Comparison of ENCODE assay signal across 21 cellular contexts in the genomic region with DNA sequence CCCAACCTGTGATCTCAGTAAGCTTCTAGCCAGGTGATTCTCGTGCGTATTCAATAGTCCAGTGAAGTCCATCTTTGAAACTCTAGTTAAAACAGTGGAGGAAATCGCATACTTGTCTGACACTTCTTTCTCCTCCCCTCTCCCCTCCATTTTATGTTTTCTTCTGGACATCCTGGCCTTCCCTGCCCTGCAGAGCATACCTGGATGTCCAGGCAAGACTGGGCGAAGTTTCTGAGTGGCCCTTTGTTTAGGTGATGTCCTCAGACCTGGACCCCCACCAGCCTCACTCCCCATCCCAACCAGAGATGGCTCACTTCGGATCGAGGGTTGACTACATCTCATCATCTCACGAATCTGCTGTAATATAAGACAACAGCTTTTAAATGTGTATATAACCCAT.
DNase-seq lines count a peak whose midpoint lies in the region; ATAC-seq, FAIRE-seq and TF ChIP-seq lines count a peak whose summit lies in the region.
"Had no signal": no experiment of that assay in that cellular context is flagged by ENCODE, and none has a peak within 500 bp of the region (broad histone marks: within the 10 kb centered on the region; RNA-seq: fewer than 3 reads in every experiment).

No MANE protein-coding gene starts in this region.

- H3K36me3 Mint-ChIP-seq in stimulated activated effector memory CD8-positive, alpha-beta T cell treated with anti-CD3 and anti-CD28 coated beads, Interleukin-12 subunit alpha, Interleukin-12 subunit beta, amount 100 ng/mL, for 72 hours: peaks cover 27% of the 10 kb centered on the region

- peak; percentile 24 for DNase-seq in activated effector memory CD4-positive, alpha-beta T cell treated with anti-CD3 and anti-CD28 coated beads, Interleukin-2, amount 50 U/mL, for 16 hours
- DNase-seq in activated effector memory CD4-positive, alpha-beta T cell treated with Interleukin-2 at 50 U/mL for 16 hours: no peak
- DNase-seq in HTR-8/SVneo (ENCODE audit: insufficient read length, low spot score) (no peak), ecto neural progenitor cell (ENCODE audit: low spot score) (peak; percentile 31), dedifferentiated amniotic fluid mesenchymal stem cell (ENCODE audit: extremely low spot score) (no peak), omental fat pad (ENCODE audit: low spot score) (no peak)
- peak in 1 of 2 donors; percentile 38 for DNase-seq in stimulated activated effector memory CD8-positive, alpha-beta T cell treated with anti-CD3 and anti-CD28 coated beads, Interleukin-12 subunit alpha, Interleukin-12 subunit beta, amount 100 ng/mL, for 72 hours (ENCODE audit: low spot score in 2 of 2)
- DNase-seq: AML-193, DMS 273 treated with DMSO at 0.1 percent for 48 hours, DMS79 treated with DMSO at 0.1 percent for 48 hours, KBM-7, NCI-H1105, NCI-H2081, NCI-H2171 treated with DMSO at 0.1 percent for 48 hours, NCI-H446, NCI-H526, OCI-M1, SJCRH30 had no signal

- no peaks in the 10 kb centered on the region for H3K9me3 Mint-ChIP-seq in stimulated activated effector memory CD8-positive, alpha-beta T cell treated with anti-CD3 and anti-CD28 coated beads, Interleukin-12 subunit alpha, Interleukin-12 subunit beta, amount 100 ng/mL, for 72 hours
- H3K9me3 Mint-ChIP-seq: GM23338 had no signal

- H3K4me3 Mint-ChIP-seq in stimulated activated effector memory CD8-positive, alpha-beta T cell treated with anti-CD3 and anti-CD28 coated beads, Interleukin-12 subunit alpha, Interleukin-12 subunit beta, amount 100 ng/mL, for 72 hours: no peak overlapping the region
- H3K4me3 Mint-ChIP-seq: GM23338 had no signal

- H3K27ac Mint-ChIP-seq in stimulated activated effector memory CD8-positive, alpha-beta T cell treated with anti-CD3 and anti-CD28 coated beads, Interleukin-12 subunit alpha, Interleukin-12 subunit beta, amount 100 ng/mL, for 72 hours: peak overlapping the region; percentile 35
- H3K27ac Mint-ChIP-seq: GM23338 had no signal

- no peak for ATAC-seq in stimulated activated effector memory CD8-positive, alpha-beta T cell treated with anti-CD3 and anti-CD28 coated beads, Interleukin-12 subunit alpha, Interleukin-12 subunit beta, amount 100 ng/mL, for 72 hours
- ATAC-seq in omental fat pad (ENCODE audit: low FRiP score): no peak
- ATAC-seq in GM21390 (IDR thresholded peaks at IDR 0.05; ENCODE audit: unreplicated experiment): no peak

- peaks cover 7% of the 10 kb centered on the region for H3K4me1 Mint-ChIP-seq in stimulated activated effector memory CD8-positive, alpha-beta T cell treated with anti-CD3 and anti-CD28 coated beads, Interleukin-12 subunit alpha, Interleukin-12 subunit beta, amount 100 ng/mL, for 72 hours

- no peak for TF ChIP-seq CTCF in omental fat pad (IDR thresholded peaks at IDR 0.05)

- peak; percentile 75 for FAIRE-seq in HTR-8/SVneo (lab: Jason Lieb, UNC)
- FAIRE-seq: RCC 7860 had no signal

Comparison
In these comparisons a context has a peak if more than half of its experiments do, and no peak if none do; other contexts are left out.
1. DNase-seq: peak in activated effector memory CD4-positive, alpha-beta T cell treated with anti-CD3 and anti-CD28 coated beads, Interleukin-2, amount 50 U/mL, for 16 hours (single experiment) and ecto neural progenitor cell (single experiment); none in activated effector memory CD4-positive, alpha-beta T cell treated with Interleukin-2 at 50 U/mL for 16 hours (single experiment), HTR-8/SVneo (single experiment), dedifferentiated amniotic fluid mesenchymal stem cell (single experiment) and omental fat pad (single experiment).